1 cellular context compared by ENCODE assay signal in the genomic region with DNA sequence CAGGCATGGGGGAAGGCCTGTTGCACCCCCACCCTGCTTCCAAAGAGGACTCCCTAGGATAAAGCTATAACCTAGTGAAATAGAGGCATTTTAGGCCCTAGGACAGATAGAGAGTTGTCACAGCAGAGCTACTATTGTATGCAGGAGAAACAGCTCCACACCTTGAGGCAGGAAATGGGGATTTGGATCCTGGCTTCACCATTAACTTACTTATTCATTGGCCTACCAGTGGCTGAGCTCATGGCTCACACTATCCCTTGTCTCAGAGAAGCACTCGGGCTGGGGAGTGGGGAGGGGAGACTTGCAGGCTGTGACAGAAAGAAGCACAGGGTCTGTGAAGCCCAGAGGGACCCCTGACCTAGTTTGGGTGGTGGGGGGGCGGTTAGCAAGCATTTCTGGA.
TF ChIP-seq lines count a peak whose summit lies in the region.

No MANE protein-coding gene starts in this region.

TF ChIP-seq in GM23338, 12 proteins besides CTCF, POLR2A, EP300 and RAD21 (continued from another document):
- TF ChIP-seq, protein P1, sequence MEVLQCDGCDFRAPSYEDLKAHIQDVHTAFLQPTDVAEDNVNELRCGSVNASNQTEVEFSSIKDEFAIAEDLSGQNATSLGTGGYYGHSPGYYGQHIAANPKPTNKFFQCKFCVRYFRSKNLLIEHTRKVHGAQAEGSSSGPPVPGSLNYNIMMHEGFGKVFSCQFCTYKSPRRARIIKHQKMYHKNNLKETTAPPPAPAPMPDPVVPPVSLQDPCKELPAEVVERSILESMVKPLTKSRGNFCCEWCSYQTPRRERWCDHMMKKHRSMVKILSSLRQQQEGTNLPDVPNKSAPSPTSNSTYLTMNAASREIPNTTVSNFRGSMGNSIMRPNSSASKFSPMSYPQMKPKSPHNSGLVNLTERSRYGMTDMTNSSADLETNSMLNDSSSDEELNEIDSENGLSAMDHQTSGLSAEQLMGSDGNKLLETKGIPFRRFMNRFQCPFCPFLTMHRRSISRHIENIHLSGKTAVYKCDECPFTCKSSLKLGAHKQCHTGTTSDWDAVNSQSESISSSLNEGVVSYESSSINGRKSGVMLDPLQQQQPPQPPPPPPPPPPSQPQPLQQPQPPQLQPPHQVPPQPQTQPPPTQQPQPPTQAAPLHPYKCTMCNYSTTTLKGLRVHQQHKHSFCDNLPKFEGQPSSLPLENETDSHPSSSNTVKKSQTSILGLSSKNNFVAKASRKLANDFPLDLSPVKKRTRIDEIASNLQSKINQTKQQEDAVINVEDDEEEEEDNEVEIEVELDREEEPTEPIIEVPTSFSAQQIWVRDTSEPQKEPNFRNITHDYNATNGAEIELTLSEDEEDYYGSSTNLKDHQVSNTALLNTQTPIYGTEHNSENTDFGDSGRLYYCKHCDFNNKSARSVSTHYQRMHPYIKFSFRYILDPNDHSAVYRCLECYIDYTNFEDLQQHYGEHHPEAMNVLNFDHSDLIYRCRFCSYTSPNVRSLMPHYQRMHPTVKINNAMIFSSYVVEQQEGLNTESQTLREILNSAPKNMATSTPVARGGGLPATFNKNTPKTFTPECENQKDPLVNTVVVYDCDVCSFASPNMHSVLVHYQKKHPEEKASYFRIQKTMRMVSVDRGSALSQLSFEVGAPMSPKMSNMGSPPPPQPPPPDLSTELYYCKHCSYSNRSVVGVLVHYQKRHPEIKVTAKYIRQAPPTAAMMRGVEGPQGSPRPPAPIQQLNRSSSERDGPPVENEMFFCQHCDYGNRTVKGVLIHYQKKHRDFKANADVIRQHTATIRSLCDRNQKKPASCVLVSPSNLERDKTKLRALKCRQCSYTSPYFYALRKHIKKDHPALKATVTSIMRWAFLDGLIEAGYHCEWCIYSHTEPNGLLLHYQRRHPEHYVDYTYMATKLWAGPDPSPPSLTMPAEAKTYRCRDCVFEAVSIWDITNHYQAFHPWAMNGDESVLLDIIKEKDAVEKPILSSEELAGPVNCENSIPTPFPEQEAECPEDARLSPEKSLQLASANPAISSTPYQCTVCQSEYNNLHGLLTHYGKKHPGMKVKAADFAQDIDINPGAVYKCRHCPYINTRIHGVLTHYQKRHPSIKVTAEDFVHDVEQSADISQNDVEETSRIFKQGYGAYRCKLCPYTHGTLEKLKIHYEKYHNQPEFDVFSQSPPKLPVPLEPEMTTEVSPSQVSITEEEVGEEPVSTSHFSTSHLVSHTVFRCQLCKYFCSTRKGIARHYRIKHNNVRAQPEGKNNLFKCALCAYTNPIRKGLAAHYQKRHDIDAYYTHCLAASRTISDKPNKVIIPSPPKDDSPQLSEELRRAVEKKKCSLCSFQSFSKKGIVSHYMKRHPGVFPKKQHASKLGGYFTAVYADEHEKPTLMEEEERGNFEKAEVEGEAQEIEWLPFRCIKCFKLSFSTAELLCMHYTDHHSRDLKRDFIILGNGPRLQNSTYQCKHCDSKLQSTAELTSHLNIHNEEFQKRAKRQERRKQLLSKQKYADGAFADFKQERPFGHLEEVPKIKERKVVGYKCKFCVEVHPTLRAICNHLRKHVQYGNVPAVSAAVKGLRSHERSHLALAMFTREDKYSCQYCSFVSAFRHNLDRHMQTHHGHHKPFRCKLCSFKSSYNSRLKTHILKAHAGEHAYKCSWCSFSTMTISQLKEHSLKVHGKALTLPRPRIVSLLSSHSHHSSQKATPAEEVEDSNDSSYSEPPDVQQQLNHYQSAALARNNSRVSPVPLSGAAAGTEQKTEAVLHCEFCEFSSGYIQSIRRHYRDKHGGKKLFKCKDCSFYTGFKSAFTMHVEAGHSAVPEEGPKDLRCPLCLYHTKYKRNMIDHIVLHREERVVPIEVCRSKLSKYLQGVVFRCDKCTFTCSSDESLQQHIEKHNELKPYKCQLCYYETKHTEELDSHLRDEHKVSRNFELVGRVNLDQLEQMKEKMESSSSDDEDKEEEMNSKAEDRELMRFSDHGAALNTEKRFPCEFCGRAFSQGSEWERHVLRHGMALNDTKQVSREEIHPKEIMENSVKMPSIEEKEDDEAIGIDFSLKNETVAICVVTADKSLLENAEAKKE (CRISPR knock-in tag; IDR thresholded peaks at IDR 0.05) = no peak
- TF ChIP-seq, protein P2, sequence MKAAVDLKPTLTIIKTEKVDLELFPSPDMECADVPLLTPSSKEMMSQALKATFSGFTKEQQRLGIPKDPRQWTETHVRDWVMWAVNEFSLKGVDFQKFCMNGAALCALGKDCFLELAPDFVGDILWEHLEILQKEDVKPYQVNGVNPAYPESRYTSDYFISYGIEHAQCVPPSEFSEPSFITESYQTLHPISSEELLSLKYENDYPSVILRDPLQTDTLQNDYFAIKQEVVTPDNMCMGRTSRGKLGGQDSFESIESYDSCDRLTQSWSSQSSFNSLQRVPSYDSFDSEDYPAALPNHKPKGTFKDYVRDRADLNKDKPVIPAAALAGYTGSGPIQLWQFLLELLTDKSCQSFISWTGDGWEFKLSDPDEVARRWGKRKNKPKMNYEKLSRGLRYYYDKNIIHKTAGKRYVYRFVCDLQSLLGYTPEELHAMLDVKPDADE (IDR thresholded peaks at IDR 0.05) = no peak
- TF ChIP-seq, protein P3, sequence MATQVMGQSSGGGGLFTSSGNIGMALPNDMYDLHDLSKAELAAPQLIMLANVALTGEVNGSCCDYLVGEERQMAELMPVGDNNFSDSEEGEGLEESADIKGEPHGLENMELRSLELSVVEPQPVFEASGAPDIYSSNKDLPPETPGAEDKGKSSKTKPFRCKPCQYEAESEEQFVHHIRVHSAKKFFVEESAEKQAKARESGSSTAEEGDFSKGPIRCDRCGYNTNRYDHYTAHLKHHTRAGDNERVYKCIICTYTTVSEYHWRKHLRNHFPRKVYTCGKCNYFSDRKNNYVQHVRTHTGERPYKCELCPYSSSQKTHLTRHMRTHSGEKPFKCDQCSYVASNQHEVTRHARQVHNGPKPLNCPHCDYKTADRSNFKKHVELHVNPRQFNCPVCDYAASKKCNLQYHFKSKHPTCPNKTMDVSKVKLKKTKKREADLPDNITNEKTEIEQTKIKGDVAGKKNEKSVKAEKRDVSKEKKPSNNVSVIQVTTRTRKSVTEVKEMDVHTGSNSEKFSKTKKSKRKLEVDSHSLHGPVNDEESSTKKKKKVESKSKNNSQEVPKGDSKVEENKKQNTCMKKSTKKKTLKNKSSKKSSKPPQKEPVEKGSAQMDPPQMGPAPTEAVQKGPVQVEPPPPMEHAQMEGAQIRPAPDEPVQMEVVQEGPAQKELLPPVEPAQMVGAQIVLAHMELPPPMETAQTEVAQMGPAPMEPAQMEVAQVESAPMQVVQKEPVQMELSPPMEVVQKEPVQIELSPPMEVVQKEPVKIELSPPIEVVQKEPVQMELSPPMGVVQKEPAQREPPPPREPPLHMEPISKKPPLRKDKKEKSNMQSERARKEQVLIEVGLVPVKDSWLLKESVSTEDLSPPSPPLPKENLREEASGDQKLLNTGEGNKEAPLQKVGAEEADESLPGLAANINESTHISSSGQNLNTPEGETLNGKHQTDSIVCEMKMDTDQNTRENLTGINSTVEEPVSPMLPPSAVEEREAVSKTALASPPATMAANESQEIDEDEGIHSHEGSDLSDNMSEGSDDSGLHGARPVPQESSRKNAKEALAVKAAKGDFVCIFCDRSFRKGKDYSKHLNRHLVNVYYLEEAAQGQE (IDR thresholded peaks at IDR 0.05; ENCODE audit: unreplicated experiment) = no peak
- no peak for TF ChIP-seq ZNF331 (CRISPR knock-in tag; IDR thresholded peaks at IDR 0.05; ENCODE audit: low read depth)
- TF ChIP-seq EZH2 (IDR thresholded peaks at IDR 0.05; ENCODE audit: low read depth, unreplicated experiment) = no peak
- TF ChIP-seq POLR2AphosphoS5 (IDR thresholded peaks at IDR 0.05; ENCODE audit: low read depth) = no peak
- no peak for TF ChIP-seq EZH2phosphoT487 (IDR thresholded peaks at IDR 0.05; ENCODE audit: unreplicated experiment)
- TF ChIP-seq ZNF114 (CRISPR knock-in tag; IDR thresholded peaks at IDR 0.05) = no peak
- no peak for TF ChIP-seq STAT1 (IDR thresholded peaks at IDR 0.05; ENCODE audit: unreplicated experiment)
- TF ChIP-seq CREB1 (CRISPR knock-in tag; IDR thresholded peaks at IDR 0.05; ENCODE audit: low read depth) = no peak
- TF ChIP-seq JUNB (IDR thresholded peaks at IDR 0.05; ENCODE audit: unreplicated experiment) = no peak
